Comparison of ENCODE assay signal across 13 cellular contexts in genomic region chr7:28165971-28166955, GRCh38. TPM values are rescaled to one million over a fixed set of nuclear protein-coding genes. Genes with fewer than 3 reads are reported as not detected.
DNase-seq lines count a peak whose midpoint lies in the region; ATAC-seq and TF ChIP-seq lines count a peak whose summit lies in the region.
"Had no signal": no experiment of that assay in that cellular context is flagged by ENCODE, and none has a peak within 500 bp of the region (broad histone marks: within the 10 kb centered on the region; RNA-seq: fewer than 3 reads in every experiment).

No MANE protein-coding gene starts in this region.

- intact Hi-C loops in OCI-LY7 (cut with micrococcal nuclease; ENCODE audit: unreplicated experiment), result loop anchor here (2.0 kb wide), 1 partner anchor 17 kb away; no protein-coding TSS in a partner anchor

- peak overlapping the region; percentile 49 for H3K4me3 ChIP-seq in OCI-LY7 (ENCODE audit: low read depth, low read length, poor library complexity, severe bottlenecking)

- no peak for ATAC-seq in stimulated activated effector memory CD8-positive, alpha-beta T cell treated with anti-CD3 and anti-CD28 coated beads, Interleukin-12 subunit alpha, Interleukin-12 subunit beta, amount 100 ng/mL, for 72 hours
- ATAC-seq: foreskin keratinocyte, left lobe of liver had no signal

- no peaks in the 10 kb centered on the region for H4K20me1 ChIP-seq in OCI-LY7 (ENCODE audit: insufficient read depth, low read length)

- peak overlapping the region; percentile 2 for H3K27ac Mint-ChIP-seq in stimulated activated effector memory CD8-positive, alpha-beta T cell treated with anti-CD3 and anti-CD28 coated beads, Interleukin-12 subunit alpha, Interleukin-12 subunit beta, amount 100 ng/mL, for 72 hours

- TF ChIP-seq CTCF in OCI-LY7 (conservative IDR thresholded peaks at IDR 0.05; ENCODE audit: low read length), result no peak

- CTCF ChIA-PET in OCI-LY7 (lab: Charles Lee; ENCODE audit: unreplicated experiment), result interaction anchor here (1.0 to 3.6 kb wide), 5 partner anchors 10 to 104 kb away, joined by 3 to 10 read pairs (median 4); no protein-coding TSS in a partner anchor

- BruUV-seq in OCI-LY7 (replicated peaks; lab: Mats Ljungman, UMichigan), result no TSS peak

- no peaks in the 10 kb centered on the region for H3K9me3 Mint-ChIP-seq in stimulated activated effector memory CD8-positive, alpha-beta T cell treated with anti-CD3 and anti-CD28 coated beads, Interleukin-12 subunit alpha, Interleukin-12 subunit beta, amount 100 ng/mL, for 72 hours

- peaks cover 79% of the 10 kb centered on the region; the same call in 1 of the 2 replicates for H3K79me2 ChIP-seq in OCI-LY7 (ENCODE audit: insufficient read depth, low read depth, low read length)

- peaks cover 19% of the 10 kb centered on the region for H3K4me1 Mint-ChIP-seq in stimulated activated effector memory CD8-positive, alpha-beta T cell treated with anti-CD3 and anti-CD28 coated beads, Interleukin-12 subunit alpha, Interleukin-12 subunit beta, amount 100 ng/mL, for 72 hours

- no peaks in the 10 kb centered on the region for H3K36me3 Mint-ChIP-seq in stimulated activated effector memory CD8-positive, alpha-beta T cell treated with anti-CD3 and anti-CD28 coated beads, Interleukin-12 subunit alpha, Interleukin-12 subunit beta, amount 100 ng/mL, for 72 hours

- POLR2A ChIA-PET in OCI-LY7 (lab: Charles Lee), result interaction anchor here (0.7 to 6.0 kb wide), 11 partner anchors 9 to 1822 kb away, joined by 3 to 60 read pairs (median 7); partner anchors contain the start of gene JAZF1

- no peaks in the 10 kb centered on the region for H3K9me3 ChIP-seq in OCI-LY7 (ENCODE audit: low read length)

- H3K4me3 Mint-ChIP-seq in stimulated activated effector memory CD8-positive, alpha-beta T cell treated with anti-CD3 and anti-CD28 coated beads, Interleukin-12 subunit alpha, Interleukin-12 subunit beta, amount 100 ng/mL, for 72 hours, result no peak overlapping the region

- H2AFZ ChIP-seq in OCI-LY7 (ENCODE audit: low read length), result no peak overlapping the region
- H2AFZ ChIP-seq: parathyroid adenoma had no signal

- H3K4me2 ChIP-seq in OCI-LY7 (ENCODE audit: low read length), result peak overlapping the region; percentile 77

- H3K27ac ChIP-seq in OCI-LY7 (ENCODE audit: low read depth, low read length, poor library complexity, severe bottlenecking) (peak overlapping the region; percentile 76), epithelial cell of prostate (peak overlapping the region; percentile 21)
- H3K27ac ChIP-seq: foreskin keratinocyte, parathyroid adenoma had no signal

- H3K36me3 ChIP-seq in OCI-LY7 (ENCODE audit: insufficient read depth, low read length), result 0 out of 2 replicates have a peak, but pooled peaks cover 6% of the 10 kb centered on the region

- no peaks in the 10 kb centered on the region for H3K9me2 ChIP-seq in OCI-LY7 (ENCODE audit: insufficient read depth, low read length)

- DNase-seq in GM04504 (ENCODE audit: low read depth), result peak; percentile 60
- no peak for DNase-seq in OCI-LY7 (ENCODE audit: low spot score)
- DNase-seq in epithelial cell of prostate (ENCODE audit: low read depth, low spot score), result no peak
- no peak for DNase-seq in stimulated activated effector memory CD8-positive, alpha-beta T cell treated with anti-CD3 and anti-CD28 coated beads, Interleukin-12 subunit alpha, Interleukin-12 subunit beta, amount 100 ng/mL, for 72 hours (ENCODE audit: low spot score in 2 of 2)
- no peak for DNase-seq in NCI-H2171 treated with DMSO at 0.1 percent for 48 hours (lab: John Stamatoyannopoulos, UW)
- no peak for DNase-seq in SKM-1 treated with dmso at 0.1 percent for 144 hours (lab: John Stamatoyannopoulos, UW; ENCODE audit: unreplicated experiment)
- no peak for DNase-seq in T1000 (lab: John Stamatoyannopoulos, UW)
- DNase-seq: amygdala, NCI-H526 treated with DMSO at 0.1 percent for 48 hours had no signal

- peaks cover 99% of the 10 kb centered on the region for H3K4me1 ChIP-seq in OCI-LY7 (ENCODE audit: insufficient read depth, low read length, poor library complexity, severe bottlenecking)
- H3K4me1 ChIP-seq: parathyroid adenoma had no signal

RNA-seq across cellular contexts. Expression of gene JAZF1, which starts 14.3 kb away (rescaled TPM):
- 4.6 and 6.3 TPM in 2 replicates for total RNA-seq in OCI-LY7 (2014; rRNA removed; shearing (Covaris generic))
- total RNA-seq in OCI-LY7 (2022), result 25.0 and 33.9 TPM in 2 replicates
- total RNA-seq: G401 had no signal
